8 cellular contexts compared by ENCODE assay signal in genomic region chr18:2970762-2971659, GRCh38. TPM values are rescaled to one million over a fixed set of nuclear protein-coding genes. Genes with fewer than 3 reads are reported as not detected.
DNase-seq lines count a peak whose midpoint lies in the region; ATAC-seq lines count a peak whose summit lies in the region.

No MANE protein-coding gene starts in this region.

- H3K27me3 Mint-ChIP-seq in T-cell: no peaks in the 10 kb centered on the region

- peaks cover 23% of the 10 kb centered on the region for H3K36me3 Mint-ChIP-seq in T-cell

- no peaks in the 10 kb centered on the region for H3K27me3 ChIP-seq in esophagus (ENCODE audit: control insufficient read depth in 1 of 2, insufficient read depth in 2 of 2, low read length in 2 of 2)

- 66 to 75% methylated on average over 11 of the region's 11 CpGs for WGBS in esophagus, 2 donors

- DNase-seq in T-cell: peak in 24 of 34 experiments; percentile 25 to 61 (median 38)
- DNase-seq in SW 1271 (lab: John Stamatoyannopoulos, UW): no peak
- no peak for DNase-seq in NCI-H1048 (lab: John Stamatoyannopoulos, UW)
- DNase-seq in mucosa of gallbladder (ENCODE audit: low spot score): no peak

- H3K36me3 ChIP-seq in esophagus (ENCODE audit: control insufficient read depth in 2 of 2, insufficient read depth in 2 of 2, low read length in 1 of 2): no peaks in the 10 kb centered on the region

- no peaks in the 10 kb centered on the region for H3K9me3 ChIP-seq in esophagus (ENCODE audit: control insufficient read depth in 2 of 2, insufficient read depth in 1 of 2, low read depth in 1 of 2, low read length in 1 of 2)

- POLR2A ChIA-PET in T-cell (lab: Charles Lee): interaction anchor here (0.6 to 3.3 kb wide), 8 partner anchors 8 to 289 kb away, joined by 3 to 21 read pairs (median 3); no protein-coding TSS in a partner anchor

- peaks cover 3 to 5% of the 10 kb centered on the region in 2 donors for H3K4me1 ChIP-seq in esophagus (ENCODE audit: control insufficient read depth in 2 of 2, insufficient read depth in 2 of 2, low read length in 1 of 2)

- H3K4me1 Mint-ChIP-seq in T-cell: peaks cover 94 to 97% (median 95%) of the 10 kb centered on the region in 3 donors

- no peaks in the 10 kb centered on the region for H3K9me3 Mint-ChIP-seq in T-cell

- CTCF ChIA-PET in T-cell (lab: Charles Lee): interaction anchor here (1.0 to 5.0 kb wide), 7 partner anchors 9 to 38 kb away, joined by 3 to 43 read pairs (median 6); no protein-coding TSS in a partner anchor

- no peak overlapping the region for H3K4me3 ChIP-seq in esophagus (ENCODE audit: low read depth in 1 of 2, low read length in 2 of 2)
- H3K4me3 ChIP-seq in skin epidermis: peak overlapping the region in 1 of 7 experiments; percentile 7

- H3K4me3 Mint-ChIP-seq in T-cell: peak overlapping the region; percentile 75 to 89 (median 86)

- peak overlapping the region; percentile 95 to 96 for H3K27ac Mint-ChIP-seq in T-cell

- peak; percentile 21 for ATAC-seq in GM18909 (IDR thresholded peaks at IDR 0.05; ENCODE audit: poor library complexity, unreplicated experiment)
- peak; percentile 43 to 66 (median 51) for ATAC-seq in T-cell (replicated peaks in 1 of 4)
- ATAC-seq in GM21723 (IDR thresholded peaks at IDR 0.05; ENCODE audit: unreplicated experiment): no peak

- H3K27ac ChIP-seq in esophagus (ENCODE audit: low read depth in 2 of 2, low read length in 1 of 2) (peak overlapping the region; percentile 53 to 74), skin epidermis (peak overlapping the region in 16 of 21 experiments; percentile 13 to 85 (median 60))

RNA-seq across cellular contexts. Expression of gene LPIN2, which starts 41.9 kb away (rescaled TPM):
- 100 to 1,000 TPM in 1 of 5 donors, 10 to 100 TPM in 4; 78.9 to 107 (median 88.8) TPM for total RNA-seq in T-cell
- polyA plus RNA-seq in esophagus: 10 to 100 TPM in 1 of 2 donors, 1 to 10 TPM in 1; 6.2 to 10.9 TPM
- total RNA-seq in mucosa of gallbladder: 190 TPM

Comparison
In these comparisons a context has a peak if more than half of its experiments do, and no peak if none do; other contexts are left out.
1. DNase-seq: peak in T-cell (24 of 34); none in SW 1271 (0 of 2), NCI-H1048 (single experiment) and mucosa of gallbladder (single experiment).